In genomic region chr10:29974773-29975172, GRCh38 we compare ENCODE assay signal across 7 cellular contexts.
"Had no signal": no experiment of that assay in that cellular context is flagged by ENCODE, and none has a peak within 500 bp of the region (broad histone marks: within the 10 kb centered on the region; RNA-seq: fewer than 3 reads in every experiment).

No MANE protein-coding gene starts in this region.

- DNase-seq: IMR-90, KBM-7, KG1 had no signal

- H3K4me1 Mint-ChIP-seq: IgD-negative memory B cell had no signal

- H3K4me3 ChIP-seq: K562 had no signal

- H3K4me3 Mint-ChIP-seq: IgD-negative memory B cell had no signal

- H3K27ac Mint-ChIP-seq: IgD-negative memory B cell had no signal

- H3K27ac ChIP-seq: HL-60, KMS-11 had no signal
